ENCODE assay signal across 16 cellular contexts in genomic region chr6:156185113-156185512, GRCh38.
"Had no signal": no experiment of that assay in that cellular context is flagged by ENCODE, and none has a peak within 500 bp of the region (broad histone marks: within the 10 kb centered on the region; RNA-seq: fewer than 3 reads in every experiment).

No MANE protein-coding gene starts in this region.

- H3K36me3 Mint-ChIP-seq: activated naive CD8-positive, alpha-beta T cell treated with anti-CD3 and anti-CD28 coated beads, Interleukin-2, amount 10 ng/mL, durations not matched to agents 7 days and 5 days had no signal

- DNase-seq: activated CD4-positive, alpha-beta T cell treated with anti-CD3 and anti-CD28 coated beads, Interleukin-2, amount 50 U/mL, for 1 hour; activated effector memory CD4-positive, alpha-beta T cell treated with anti-CD3 and anti-CD28 coated beads, Interleukin-2, amount 50 U/mL, for 16 hours; activated naive CD8-positive, alpha-beta T cell treated with anti-CD3 and anti-CD28 coated beads, Interleukin-2, amount 10 ng/mL, durations not matched to agents 7 days and 5 days; activated T-cell treated with anti-CD3 and anti-CD28 coated beads, Interleukin-2, amount 50 U/mL, for 1 hour; aorta; dermis blood vessel endothelial cell; endodermal cell; hypothalamus; kidney glomerular epithelial cell; ovary; stimulated activated CD4-positive, alpha-beta T cell treated with anti-CD3 and anti-CD28 coated beads, Interleukin-12 subunit alpha, Interleukin-12 subunit beta, amount 100 ng/mL, for 4 hours; stimulated activated naive CD4-positive, alpha-beta T cell treated with Interleukin-2 at 50 U/mL for 16 hours; trophoblast cell; WERI-Rb-1 had no signal

- H3K36me3 ChIP-seq: breast epithelium, ovary, WERI-Rb-1 had no signal

- H3K27ac Mint-ChIP-seq: activated naive CD8-positive, alpha-beta T cell treated with anti-CD3 and anti-CD28 coated beads, Interleukin-2, amount 10 ng/mL, durations not matched to agents 7 days and 5 days; endodermal cell had no signal

- H3K4me1 ChIP-seq: breast epithelium had no signal

- H3K9me3 Mint-ChIP-seq: activated naive CD8-positive, alpha-beta T cell treated with anti-CD3 and anti-CD28 coated beads, Interleukin-2, amount 10 ng/mL, durations not matched to agents 7 days and 5 days had no signal

- H3K4me3 Mint-ChIP-seq: activated naive CD8-positive, alpha-beta T cell treated with anti-CD3 and anti-CD28 coated beads, Interleukin-2, amount 10 ng/mL, durations not matched to agents 7 days and 5 days; endodermal cell; neural crest cell had no signal

- H3K4me3 ChIP-seq: breast epithelium, ovary had no signal

- H3K27ac ChIP-seq: breast epithelium, ovary, WERI-Rb-1 had no signal

- H3K27me3 ChIP-seq: breast epithelium, ovary had no signal
